Comparison of ENCODE assay signal across 1 cellular context in the genomic region with DNA sequence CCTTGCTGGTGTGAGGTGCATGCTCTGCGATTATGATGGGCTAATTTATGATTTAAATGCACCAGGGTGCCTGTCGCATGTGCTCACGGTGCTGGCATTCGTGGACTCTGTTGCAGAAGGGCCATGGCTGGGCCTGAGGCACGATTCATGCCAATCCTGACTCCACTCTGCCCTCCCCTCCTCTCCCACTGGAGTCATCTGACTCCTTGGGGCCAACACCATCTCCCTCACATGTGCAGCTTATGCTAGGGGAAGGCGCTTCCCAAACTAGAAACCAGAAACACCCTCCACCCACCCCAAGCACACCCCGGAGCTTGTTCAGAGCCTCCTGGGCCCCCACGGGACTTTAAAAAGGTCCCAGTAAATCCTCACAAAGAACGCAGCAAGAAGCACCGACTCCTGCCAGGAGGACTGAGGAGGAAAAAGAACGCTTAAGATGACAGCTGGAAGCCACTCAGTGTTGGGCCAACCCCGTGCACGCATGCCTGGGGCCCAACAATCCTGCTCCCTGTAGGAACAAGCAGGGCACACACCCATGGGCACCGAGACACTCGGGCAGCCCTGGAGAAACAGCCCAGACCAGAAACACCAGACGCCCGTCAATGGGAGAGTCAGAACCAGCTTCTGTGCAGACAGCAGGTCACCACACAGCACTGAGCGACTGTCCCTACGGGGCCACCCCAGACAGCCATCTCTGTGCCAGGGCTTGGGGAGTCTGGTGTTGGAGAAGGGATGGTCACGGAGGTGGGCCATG.
TF ChIP-seq lines count a peak whose summit lies in the region.

No MANE protein-coding gene starts in this region.

TF ChIP-seq in WTC11, 78 proteins besides CTCF, POLR2A, EP300 and RAD21 (continued from another document):
- TF ChIP-seq ZNF219 (CRISPR knock-in tag; IDR thresholded peaks at IDR 0.05; ENCODE audit: borderline replicate concordance) (no peak), ELF4 (CRISPR knock-in tag; IDR thresholded peaks at IDR 0.05; ENCODE audit: low read depth) (no peak), CREM (CRISPR knock-in tag; IDR thresholded peaks at IDR 0.05) (no peak), KAT7 (CRISPR knock-in tag; IDR thresholded peaks at IDR 0.05; ENCODE audit: borderline replicate concordance) (no peak), GABPB1 (CRISPR knock-in tag; IDR thresholded peaks at IDR 0.05) (no peak)
- TF ChIP-seq, protein P1, sequence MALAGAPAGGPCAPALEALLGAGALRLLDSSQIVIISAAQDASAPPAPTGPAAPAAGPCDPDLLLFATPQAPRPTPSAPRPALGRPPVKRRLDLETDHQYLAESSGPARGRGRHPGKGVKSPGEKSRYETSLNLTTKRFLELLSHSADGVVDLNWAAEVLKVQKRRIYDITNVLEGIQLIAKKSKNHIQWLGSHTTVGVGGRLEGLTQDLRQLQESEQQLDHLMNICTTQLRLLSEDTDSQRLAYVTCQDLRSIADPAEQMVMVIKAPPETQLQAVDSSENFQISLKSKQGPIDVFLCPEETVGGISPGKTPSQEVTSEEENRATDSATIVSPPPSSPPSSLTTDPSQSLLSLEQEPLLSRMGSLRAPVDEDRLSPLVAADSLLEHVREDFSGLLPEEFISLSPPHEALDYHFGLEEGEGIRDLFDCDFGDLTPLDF (CRISPR knock-in tag; IDR thresholded peaks at IDR 0.05), result no peak
- TF ChIP-seq, protein P2, sequence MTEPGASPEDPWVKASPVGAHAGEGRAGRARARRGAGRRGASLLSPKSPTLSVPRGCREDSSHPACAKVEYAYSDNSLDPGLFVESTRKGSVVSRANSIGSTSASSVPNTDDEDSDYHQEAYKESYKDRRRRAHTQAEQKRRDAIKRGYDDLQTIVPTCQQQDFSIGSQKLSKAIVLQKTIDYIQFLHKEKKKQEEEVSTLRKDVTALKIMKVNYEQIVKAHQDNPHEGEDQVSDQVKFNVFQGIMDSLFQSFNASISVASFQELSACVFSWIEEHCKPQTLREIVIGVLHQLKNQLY (CRISPR knock-in tag; IDR thresholded peaks at IDR 0.05), result no peak
